ENCODE assay signal across 8 cellular contexts in the genomic region with DNA sequence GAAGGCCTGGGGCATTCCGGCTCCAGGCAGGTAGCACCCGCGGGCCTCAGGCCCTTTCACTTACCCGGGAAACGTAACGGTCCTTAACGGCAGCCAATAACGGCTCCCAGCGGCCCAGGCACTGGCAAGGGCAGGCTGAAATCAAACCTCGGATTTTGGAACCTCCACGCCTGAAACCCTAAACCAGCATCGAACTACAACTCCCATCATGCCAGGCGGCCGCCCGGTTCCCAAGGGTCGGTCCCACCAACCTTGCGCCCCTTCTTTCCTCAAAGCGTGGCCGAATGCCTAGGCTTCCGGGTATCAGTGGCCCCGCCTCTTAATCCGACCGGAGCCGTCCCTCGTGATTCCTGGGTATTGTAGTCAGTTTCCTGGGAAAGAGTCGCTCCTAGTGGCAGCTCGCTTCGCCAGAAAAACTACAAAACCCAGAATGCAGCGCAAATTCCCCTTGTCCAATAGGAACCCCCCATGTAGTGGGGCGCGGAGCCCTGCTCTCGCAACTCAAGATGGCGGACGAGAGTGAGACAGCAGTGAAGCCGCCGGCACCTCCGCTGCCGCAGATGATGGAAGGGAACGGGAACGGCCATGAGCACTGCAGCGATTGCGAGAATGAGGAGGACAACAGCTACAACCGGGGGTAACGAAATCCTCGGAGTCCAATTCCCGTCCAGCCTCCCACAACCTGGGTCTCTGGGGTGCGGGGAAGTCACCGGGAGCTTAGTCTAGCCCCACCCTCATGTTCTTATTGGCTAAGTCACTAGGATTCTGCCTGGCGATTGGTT. TPM values are rescaled to one million over a fixed set of nuclear protein-coding genes. Genes with fewer than 3 reads are reported as not detected.
DNase-seq lines count a peak whose midpoint lies in the region; ATAC-seq and TF ChIP-seq lines count a peak whose summit lies in the region.

A gene (plus strand): TSS at position 494 of the 782 bp plus-strand sequence. CDS start 13 bp downstream, at position 507.

- H3K4me1 ChIP-seq in left lung = peaks cover 18 to 57% of the 10 kb centered on the region in 2 donors

- peak; percentile 93 for ATAC-seq in GM19395 (IDR thresholded peaks at IDR 0.05; ENCODE audit: unreplicated experiment)
- ATAC-seq in HG03565 (IDR thresholded peaks at IDR 0.05; ENCODE audit: unreplicated experiment) = peak; percentile 81
- ATAC-seq in left lung = peak; percentile 97

- intact Hi-C loops in left lung (cut with DNase I) = no loop called here

- DNase-seq in NCI-H774 (lab: John Stamatoyannopoulos, UW) = peak; percentile 99
- DNase-seq in activated CD4-positive, alpha-beta T cell treated with anti-CD3 and anti-CD28 coated beads, Interleukin-2, amount 50 U/mL, for 4 hours = peak; percentile 94 to 95
- DNase-seq in dermis blood vessel endothelial cell = peak; percentile 100
- peak; percentile 95 to 97 for DNase-seq in left lung
- DNase-seq in stimulated activated CD4-positive, alpha-beta T cell treated with anti-CD3 and anti-CD28 coated beads, Interleukin-2, amount 100 ng/mL, for 48 hours = peak; percentile 87 to 89

- H3K27ac ChIP-seq in C4-2B (peak within 1 kb of the TSS; percentile 86), left lung (peak within 1 kb of the TSS; percentile 76 to 93)

- peak within 1 kb of the TSS; percentile 81 to 90 for H3K4me3 ChIP-seq in left lung

- H3K9me3 ChIP-seq in left lung = no peaks in the 10 kb centered on the region

- H3K27me3 ChIP-seq in left lung = no peaks in the 10 kb centered on the region

- no peaks in the 10 kb centered on the region for H3K36me3 ChIP-seq in left lung

- TF ChIP-seq CTCF in C4-2B (conservative IDR thresholded peaks at IDR 0.05) = no peak
- TF ChIP-seq CTCF in left lung (IDR thresholded peaks at IDR 0.05) = no peak

RNA-seq across cellular contexts. Expression of the gene that starts here (rescaled TPM):
- total RNA-seq in dermis blood vessel endothelial cell (69.4 and 79.1 TPM in 2 replicates), left lung (100 to 1,000 TPM; 123 to 129 TPM)

Comparison
In these comparisons a context has a peak if more than half of its experiments do, and no peak if none do; other contexts are left out.
1. Peak in every context shown above with its lines: DNase-seq, ATAC-seq, H3K4me3 ChIP-seq and H3K27ac ChIP-seq.